8 cellular contexts compared by ENCODE assay signal in genomic region chrX:40176256-40176978, GRCh38.
DNase-seq lines count a peak whose midpoint lies in the region; ATAC-seq and TF ChIP-seq lines count a peak whose summit lies in the region.

No MANE protein-coding gene starts in this region.

- intact Hi-C loops in esophagus muscularis mucosa (cut with DNase I), result loop anchor here (10.0 kb wide), 1 partner anchor 88 kb away; no protein-coding TSS in a partner anchor
- intact Hi-C loops in natural killer cell (cut with micrococcal nuclease), result loop anchor here (2.0 to 10.0 kb wide), 3 partner anchors 102 to 319 kb away; no protein-coding TSS in a partner anchor

- H3K4me1 ChIP-seq in BE2C (peaks cover 7% of the 10 kb centered on the region; the same call in 1 of the 2 replicates), esophagus muscularis mucosa (peaks cover 10 to 64% (median 30%) of the 10 kb centered on the region in 4 donors)

- DNase-seq in BE2C (peak; percentile 61), NAMALWA (ENCODE audit: low spot score) (peak; percentile 77), esophagus muscularis mucosa (ENCODE audit: extremely low spot score) (no peak), natural killer cell (peak; percentile 72)
- peak; percentile 82 for DNase-seq in activated T-cell treated with anti-CD3 and anti-CD28 coated beads, Interleukin-2, amount 50 U/mL, for 1 hour

- no peaks in the 10 kb centered on the region for H3K36me3 Mint-ChIP-seq in natural killer cell

- no peaks in the 10 kb centered on the region for H3K9me3 Mint-ChIP-seq in natural killer cell

- H3K27me3 ChIP-seq in BE2C, result no peaks in the 10 kb centered on the region
- peaks cover 0 to 8% (median under 1%) of the 10 kb centered on the region in 4 donors for H3K27me3 ChIP-seq in esophagus muscularis mucosa

- H3K4me3 ChIP-seq in BE2C (ENCODE audit: low read depth, low read length) (peak overlapping the region; percentile 59), esophagus muscularis mucosa (peak overlapping the region; percentile 62 to 67 (median 64))

- H3K4me3 Mint-ChIP-seq in natural killer cell, result peak overlapping the region; percentile 78

- 5% methylated on average over 38 of the region's 86 CpGs for WGBS in esophagus muscularis mucosa

- TF ChIP-seq POLR2A in esophagus muscularis mucosa (IDR thresholded peaks at IDR 0.05; ENCODE audit: low read depth), result no peak

- TF ChIP-seq CTCF in BE2C (IDR thresholded peaks at IDR 0.05; ENCODE audit: low read depth, low read length) (no peak), esophagus muscularis mucosa (IDR thresholded peaks at IDR 0.05) (no peak), natural killer cell (IDR thresholded peaks at IDR 0.05) (no peak)

- no peak for TF ChIP-seq EP300 in esophagus muscularis mucosa (IDR thresholded peaks at IDR 0.05)

- H3K27ac Mint-ChIP-seq in natural killer cell, result peak overlapping the region; percentile 93

- no peaks in the 10 kb centered on the region for H3K36me3 ChIP-seq in BE2C
- H3K36me3 ChIP-seq in esophagus muscularis mucosa, result no peaks in the 10 kb centered on the region

- peak; percentile 33 for ATAC-seq in GM19324 (IDR thresholded peaks at IDR 0.05; ENCODE audit: low FRiP score, unreplicated experiment)
- peak; percentile 49 to 71 (median 65) for ATAC-seq in natural killer cell
- no peak for ATAC-seq in HG03520 (IDR thresholded peaks at IDR 0.05; ENCODE audit: unreplicated experiment)

- H3K27me3 Mint-ChIP-seq in natural killer cell (ENCODE audit: low read depth in 2 of 2), result peaks cover 0 to 7% of the 10 kb centered on the region in 2 donors

- peaks cover 25 to 29% of the 10 kb centered on the region in 2 donors for H3K4me1 Mint-ChIP-seq in natural killer cell

- H3K9me3 ChIP-seq in BE2C (no peaks in the 10 kb centered on the region), esophagus muscularis mucosa (no peaks in the 10 kb centered on the region)

- H3K27ac ChIP-seq in esophagus muscularis mucosa (replicated peaks in 1 of 4) (peak overlapping the region; percentile 90 to 96 (median 94)), temporal lobe (ENCODE audit: low read depth, low read length) (peak overlapping the region; percentile 65)
